In the genomic region with DNA sequence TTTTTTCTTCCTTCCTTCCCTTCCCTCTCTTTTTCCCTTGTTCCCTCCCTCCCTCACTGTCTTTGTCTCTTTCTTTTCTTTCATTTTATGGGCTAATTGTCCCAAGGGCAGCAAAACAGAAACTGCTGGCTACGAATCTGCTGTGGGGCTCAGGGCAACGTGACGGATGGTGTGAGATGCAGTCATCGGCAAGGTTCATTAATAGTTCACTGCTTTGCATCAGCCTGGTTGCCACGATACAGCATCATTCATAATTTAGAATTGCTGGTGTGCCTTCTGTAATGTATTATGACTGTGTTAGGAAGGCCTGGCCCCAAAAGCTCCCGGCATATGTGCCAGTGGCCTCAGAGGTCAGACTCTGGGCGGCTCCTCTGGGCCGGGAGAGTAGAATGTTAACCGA, we compare ENCODE assay signal across 14 cellular contexts.
DNase-seq lines count a peak whose midpoint lies in the region; ATAC-seq and TF ChIP-seq lines count a peak whose summit lies in the region.
"Had no signal": no experiment of that assay in that cellular context is flagged by ENCODE, and none has a peak within 500 bp of the region (broad histone marks: within the 10 kb centered on the region; RNA-seq: fewer than 3 reads in every experiment).

No MANE protein-coding gene starts in this region.

- peaks cover 4 to 6% of the 10 kb centered on the region in 2 donors for H3K27me3 Mint-ChIP-seq in natural killer cell (ENCODE audit: low read depth in 2 of 2)

- H3K27ac Mint-ChIP-seq in natural killer cell = no peak overlapping the region
- H3K27ac Mint-ChIP-seq: activated naive CD4-positive, alpha-beta T cell treated with anti-CD3 and anti-CD28 coated beads, Interleukin-2, amount 50 U/mL, for 24 hours had no signal

- DNase-seq in ELR (ENCODE audit: low read depth) (peak; percentile 1), NCI-H526 (lab: John Stamatoyannopoulos, UW) (peak; percentile 1 to 55), fibroblast of the aortic adventitia (ENCODE audit: low read depth) (peak; percentile 84), psoas muscle (peak; percentile 35 to 55), NCI-H82 treated with DMSO at 0.1 percent for 48 hours (lab: John Stamatoyannopoulos, UW; ENCODE audit: unreplicated experiment) (no peak), natural killer cell (no peak), MV-4-11 (lab: John Stamatoyannopoulos, UW) (no peak)
- DNase-seq in activated CD8-positive, alpha-beta memory T cell treated with anti-CD3 and anti-CD28 coated beads, Interleukin-2, amount 50 U/mL, for 48 hours = no peak
- DNase-seq: activated CD4-positive, CD25-positive, alpha-beta regulatory T cell; NCI-H2029 treated with DMSO at 0.1 percent for 48 hours; stimulated activated CD4-positive, alpha-beta T cell treated with anti-CD3 and anti-CD28 coated beads, Interleukin-2, amount 100 ng/mL, for 24 hours; transverse colon had no signal

- no peaks in the 10 kb centered on the region for H3K9me3 Mint-ChIP-seq in natural killer cell
- H3K9me3 Mint-ChIP-seq: activated naive CD4-positive, alpha-beta T cell treated with anti-CD3 and anti-CD28 coated beads, Interleukin-2, amount 50 U/mL, for 24 hours had no signal

- H3K36me3 ChIP-seq in psoas muscle (ENCODE audit: insufficient read depth in 1 of 2, low read depth in 1 of 2) = no peaks in the 10 kb centered on the region
- H3K36me3 ChIP-seq: transverse colon had no signal

- no peaks in the 10 kb centered on the region for H3K27me3 ChIP-seq in psoas muscle (ENCODE audit: insufficient read depth in 3 of 3, low read length in 2 of 3)
- H3K27me3 ChIP-seq: transverse colon had no signal

- WGBS in psoas muscle, 3 donors = 30 to 35% (median 35%) methylated on average over 9 of the region's 9 CpGs

- H3K4me3 Mint-ChIP-seq in natural killer cell = no peak overlapping the region
- H3K4me3 Mint-ChIP-seq: activated naive CD4-positive, alpha-beta T cell treated with anti-CD3 and anti-CD28 coated beads, Interleukin-2, amount 50 U/mL, for 24 hours had no signal

- H3K4me1 Mint-ChIP-seq in natural killer cell = no peaks in the 10 kb centered on the region
- H3K4me1 Mint-ChIP-seq: activated naive CD4-positive, alpha-beta T cell treated with anti-CD3 and anti-CD28 coated beads, Interleukin-2, amount 50 U/mL, for 24 hours had no signal

- no peaks in the 10 kb centered on the region for H3K9me3 ChIP-seq in psoas muscle
- H3K9me3 ChIP-seq: transverse colon had no signal

- no peak overlapping the region for H3K4me3 ChIP-seq in fibroblast of the aortic adventitia (ENCODE audit: low read depth, low read length)
- H3K4me3 ChIP-seq in psoas muscle = no peak overlapping the region
- H3K4me3 ChIP-seq: transverse colon had no signal

- ATAC-seq in psoas muscle (peak; percentile 32 to 49 (median 39)), natural killer cell (no peak)
- ATAC-seq: Panc1 had no signal

- no peak overlapping the region for H3K27ac ChIP-seq in psoas muscle
- H3K27ac ChIP-seq: transverse colon had no signal

- no peaks in the 10 kb centered on the region for H3K36me3 Mint-ChIP-seq in natural killer cell
- H3K36me3 Mint-ChIP-seq: activated naive CD4-positive, alpha-beta T cell treated with anti-CD3 and anti-CD28 coated beads, Interleukin-2, amount 50 U/mL, for 24 hours had no signal

- intact Hi-C loops in psoas muscle (cut with DNase I) = no loop called here
- intact Hi-C loops in natural killer cell (cut with micrococcal nuclease) = no loop called here

- TF ChIP-seq CTCF in fibroblast of the aortic adventitia (IDR thresholded peaks at IDR 0.05; ENCODE audit: insufficient read depth, low read length) (no peak), psoas muscle (IDR thresholded peaks at IDR 0.05) (no peak), natural killer cell (IDR thresholded peaks at IDR 0.05) (no peak)

- H3K4me1 ChIP-seq in psoas muscle = no peaks in the 10 kb centered on the region
- H3K4me1 ChIP-seq: transverse colon had no signal

Comparison
In these comparisons a context has a peak if more than half of its experiments do, and no peak if none do; other contexts are left out.
1. DNase-seq: peak in ELR (single experiment), NCI-H526 (2 of 2), fibroblast of the aortic adventitia (single experiment) and psoas muscle (2 of 2); none in NCI-H82 treated with DMSO at 0.1 percent for 48 hours (single experiment), natural killer cell (single experiment), activated CD8-positive, alpha-beta memory T cell treated with anti-CD3 and anti-CD28 coated beads, Interleukin-2, amount 50 U/mL, for 48 hours (single experiment) and MV-4-11 (single experiment).
2. ATAC-seq: peak in psoas muscle (4 of 4); none in natural killer cell (0 of 3).